22 cellular contexts compared by ENCODE assay signal in genomic region chr17:43696891-43697290, GRCh38. TPM values are rescaled to one million over a fixed set of nuclear protein-coding genes. Genes with fewer than 3 reads are reported as not detected.
"Had no signal": no experiment of that assay in that cellular context is flagged by ENCODE, and none has a peak within 500 bp of the region (broad histone marks: within the 10 kb centered on the region; RNA-seq: fewer than 3 reads in every experiment).

No MANE protein-coding gene starts in this region.

- H3K4me3 ChIP-seq: lower lobe of right lung, tibial nerve had no signal

- H3K9me3 ChIP-seq: lower lobe of right lung, tibial nerve had no signal

- H3K27ac ChIP-seq: brain microvascular endothelial cell, lower lobe of right lung, tibial nerve had no signal

- H3K27me3 ChIP-seq: brain microvascular endothelial cell had no signal

- FAIRE-seq: endothelial cell of umbilical vein, small intestine had no signal

- H3K36me3 ChIP-seq: brain microvascular endothelial cell, lower lobe of right lung, tibial nerve had no signal

- DNase-seq: activated CD4-positive, alpha-beta T cell treated with anti-CD3 and anti-CD28 coated beads for 36 hours; activated CD4-positive, CD25-positive, alpha-beta regulatory T cell; activated CD8-positive, alpha-beta memory T cell treated with anti-CD3 and anti-CD28 coated beads, Interleukin-2, amount 10 ng/mL, durations not matched to agents 7 days and 5 days; activated CD8-positive, alpha-beta T cell treated with anti-CD3 and anti-CD28 coated beads, Interleukin-2, amount 10 ng/mL, durations not matched to agents 7 days and 5 days; activated naive CD4-positive, alpha-beta T cell; activated T-cell treated with anti-CD3 and anti-CD28 coated beads, Interleukin-2, amount 50 U/mL, for 48 hours; brain microvascular endothelial cell; caudate nucleus; head of caudate nucleus; kidney glomerular epithelial cell; lower lobe of right lung; mesenchymal stem cell; natural killer cell; small intestine; stimulated activated CD4-positive, alpha-beta T cell treated with anti-CD3 and anti-CD28 coated beads, Interleukin-4, amount 100 ng/mL, for 24 hours; T-helper 1 cell had no signal

- ATAC-seq: activated CD4-positive, alpha-beta T cell treated with anti-CD3 and anti-CD28 coated beads for 36 hours; activated CD8-positive, alpha-beta memory T cell treated with anti-CD3 and anti-CD28 coated beads, Interleukin-2, amount 10 ng/mL, durations not matched to agents 7 days and 5 days; activated CD8-positive, alpha-beta T cell treated with anti-CD3 and anti-CD28 coated beads, Interleukin-2, amount 10 ng/mL, durations not matched to agents 7 days and 5 days; activated naive CD4-positive, alpha-beta T cell treated with anti-CD3 and anti-CD28 coated beads, Interleukin-2, amount 50 U/mL, for 72 hours; left lobe of liver; lower lobe of right lung; natural killer cell; stimulated activated effector memory CD8-positive, alpha-beta T cell treated with anti-CD3 and anti-CD28 coated beads, Interleukin-12 subunit alpha, Interleukin-12 subunit beta, amount 100 ng/mL, for 72 hours had no signal

RNA-seq across cellular contexts. Expression of gene MEOX1, which starts 35.2 kb away (rescaled TPM):
- total RNA-seq: endothelial cell of umbilical vein, left lobe of liver, osteocyte had no signal
